In genomic region chr10:78438094-78438906, GRCh38 we compare ENCODE assay signal across 11 cellular contexts.
DNase-seq lines count a peak whose midpoint lies in the region; ATAC-seq lines count a peak whose summit lies in the region.
"Had no signal": no experiment of that assay in that cellular context is flagged by ENCODE, and none has a peak within 500 bp of the region (broad histone marks: within the 10 kb centered on the region; RNA-seq: fewer than 3 reads in every experiment).

No MANE protein-coding gene starts in this region.

- no peak overlapping the region for H4K91ac ChIP-seq in neuronal stem cell (ENCODE audit: low read depth, low read length, poor library complexity)

- H4K8ac ChIP-seq in neuronal stem cell (ENCODE audit: low read depth, low read length): no peak overlapping the region

- no peaks in the 10 kb centered on the region for H3K4me1 Mint-ChIP-seq in activated CD4-positive, alpha-beta T cell treated with anti-CD3 and anti-CD28 coated beads for 36 hours
- H3K4me1 Mint-ChIP-seq in activated CD4-positive, alpha-beta T cell treated with anti-CD3 and anti-CD28 coated beads, Interleukin-2, amount 10 ng/mL, durations not matched to agents 24 days and 14 days: no peaks in the 10 kb centered on the region
- H3K4me1 Mint-ChIP-seq in activated naive CD8-positive, alpha-beta T cell treated with anti-CD3 and anti-CD28 coated beads, Interleukin-2, amount 50 U/mL, for 24 hours: no peaks in the 10 kb centered on the region

- H2BK15ac ChIP-seq in neuronal stem cell (ENCODE audit: low read length): peak overlapping the region; percentile 83

- WGBS in neuronal stem cell (ENCODE audit: extremely low coverage in 2 of 2, insufficient read length in 2 of 2, insufficient replicate concordance in 1 of 2), 2 donors: no CpG with 5 or more reads among the region's 9 CpGs

- H3K9me3 Mint-ChIP-seq in activated CD4-positive, alpha-beta T cell treated with anti-CD3 and anti-CD28 coated beads for 36 hours (ENCODE audit: low read depth): no peaks in the 10 kb centered on the region
- no peaks in the 10 kb centered on the region for H3K9me3 Mint-ChIP-seq in activated CD4-positive, alpha-beta T cell treated with anti-CD3 and anti-CD28 coated beads, Interleukin-2, amount 10 ng/mL, durations not matched to agents 24 days and 14 days
- no peaks in the 10 kb centered on the region for H3K9me3 Mint-ChIP-seq in activated naive CD8-positive, alpha-beta T cell treated with anti-CD3 and anti-CD28 coated beads, Interleukin-2, amount 50 U/mL, for 24 hours
- H3K9me3 Mint-ChIP-seq: naive B cell had no signal

- no peak overlapping the region for H3K23ac ChIP-seq in neuronal stem cell (ENCODE audit: low read depth, low read length, poor library complexity)

- in situ Hi-C loops in ACHN (cut with HindIII; ENCODE audit: low pct_ligation_motif_present, low pct_unique_long_range_greater_than_20kb, low sequenced_read_pairs): no loop called here

- peaks cover 0 to 4% of the 10 kb centered on the region in 2 donors for H3K9me3 ChIP-seq in neuronal stem cell (replicated peaks in 1 of 2; ENCODE audit: control insufficient read depth in 2 of 2, insufficient read depth in 1 of 2, low read depth in 1 of 2, low read length in 2 of 2)

- H3K27me3 Mint-ChIP-seq in activated CD4-positive, alpha-beta T cell treated with anti-CD3 and anti-CD28 coated beads for 36 hours: peaks cover 4% of the 10 kb centered on the region
- H3K27me3 Mint-ChIP-seq in activated CD4-positive, alpha-beta T cell treated with anti-CD3 and anti-CD28 coated beads, Interleukin-2, amount 10 ng/mL, durations not matched to agents 24 days and 14 days: no peaks in the 10 kb centered on the region
- H3K27me3 Mint-ChIP-seq in activated naive CD8-positive, alpha-beta T cell treated with anti-CD3 and anti-CD28 coated beads, Interleukin-2, amount 50 U/mL, for 24 hours: peaks cover 3% of the 10 kb centered on the region

- peak overlapping the region; percentile 61 for H3K18ac ChIP-seq in neuronal stem cell (ENCODE audit: low read length)

- peak; percentile 44 for ATAC-seq in activated CD4-positive, alpha-beta T cell treated with anti-CD3 and anti-CD28 coated beads for 36 hours
- ATAC-seq in HG03103 (IDR thresholded peaks at IDR 0.05; ENCODE audit: low read depth, unreplicated experiment): peak; percentile 86
- ATAC-seq in activated naive CD8-positive, alpha-beta T cell treated with anti-CD3 and anti-CD28 coated beads, Interleukin-2, amount 50 U/mL, for 24 hours: peak; percentile 38
- no peak for ATAC-seq in GM21381 (IDR thresholded peaks at IDR 0.05; ENCODE audit: unreplicated experiment)

- POLR2A ChIA-PET in activated CD4-positive, alpha-beta T cell treated with anti-CD3 and anti-CD28 coated beads for 36 hours (lab: Charles Lee): no interaction called here

- peak overlapping the region; percentile 65 for H2AK5ac ChIP-seq in neuronal stem cell (ENCODE audit: low read depth, low read length)

- H3K27me3 ChIP-seq in neuronal stem cell (ENCODE audit: control insufficient read depth in 3 of 3, insufficient read depth in 3 of 3, low read depth in 1 of 3, low read length in 3 of 3) (no peaks in the 10 kb centered on the region), H7 (ENCODE audit: control insufficient read depth, insufficient read depth, low read length) (no peaks in the 10 kb centered on the region)

- H3K9ac ChIP-seq in neuronal stem cell (ENCODE audit: low read depth, low read length, poor library complexity): peak overlapping the region; percentile 39

- no peak overlapping the region for H2BK5ac ChIP-seq in neuronal stem cell (ENCODE audit: low read length)

- H3K14ac ChIP-seq in neuronal stem cell (ENCODE audit: low read length): no peak overlapping the region

- no peaks in the 10 kb centered on the region for H3K36me3 Mint-ChIP-seq in activated CD4-positive, alpha-beta T cell treated with anti-CD3 and anti-CD28 coated beads for 36 hours (ENCODE audit: low read depth)
- H3K36me3 Mint-ChIP-seq in activated CD4-positive, alpha-beta T cell treated with anti-CD3 and anti-CD28 coated beads, Interleukin-2, amount 10 ng/mL, durations not matched to agents 24 days and 14 days (ENCODE audit: low read depth): no peaks in the 10 kb centered on the region
- no peaks in the 10 kb centered on the region for H3K36me3 Mint-ChIP-seq in activated naive CD8-positive, alpha-beta T cell treated with anti-CD3 and anti-CD28 coated beads, Interleukin-2, amount 50 U/mL, for 24 hours (ENCODE audit: low read depth)
- H3K36me3 Mint-ChIP-seq: naive B cell had no signal

- peak overlapping the region; percentile 42 for H2BK12ac ChIP-seq in neuronal stem cell (ENCODE audit: low read length)

- H3K4me3 ChIP-seq in neuronal stem cell (ENCODE audit: low read length in 2 of 2) (no peak overlapping the region), H7 (ENCODE audit: insufficient read depth, low read depth, low read length) (no peak overlapping the region)

- no peak overlapping the region for H3K4me3 Mint-ChIP-seq in activated CD4-positive, alpha-beta T cell treated with anti-CD3 and anti-CD28 coated beads for 36 hours
- H3K4me3 Mint-ChIP-seq in activated CD4-positive, alpha-beta T cell treated with anti-CD3 and anti-CD28 coated beads, Interleukin-2, amount 10 ng/mL, durations not matched to agents 24 days and 14 days: no peak overlapping the region
- no peak overlapping the region for H3K4me3 Mint-ChIP-seq in activated naive CD8-positive, alpha-beta T cell treated with anti-CD3 and anti-CD28 coated beads, Interleukin-2, amount 50 U/mL, for 24 hours
- H3K4me3 Mint-ChIP-seq: naive B cell had no signal

- intact Hi-C loops in activated CD4-positive, alpha-beta T cell treated with anti-CD3 and anti-CD28 coated beads for 36 hours (cut with DNase I, micrococcal nuclease): loop anchor here in 1 of 2 experiments (2.0 kb wide), 1 partner anchor 391 kb away; no protein-coding TSS in a partner anchor
- intact Hi-C loops in activated CD4-positive, alpha-beta T cell treated with anti-CD3 and anti-CD28 coated beads, Interleukin-2, amount 10 ng/mL, durations not matched to agents 24 days and 14 days (cut with micrococcal nuclease): no loop called here

- no peak overlapping the region for H3K27ac Mint-ChIP-seq in activated CD4-positive, alpha-beta T cell treated with anti-CD3 and anti-CD28 coated beads for 36 hours
- no peak overlapping the region for H3K27ac Mint-ChIP-seq in activated CD4-positive, alpha-beta T cell treated with anti-CD3 and anti-CD28 coated beads, Interleukin-2, amount 10 ng/mL, durations not matched to agents 24 days and 14 days
- H3K27ac Mint-ChIP-seq in activated naive CD8-positive, alpha-beta T cell treated with anti-CD3 and anti-CD28 coated beads, Interleukin-2, amount 50 U/mL, for 24 hours: no peak overlapping the region
- H3K27ac Mint-ChIP-seq: naive B cell had no signal

- no peak overlapping the region for H3K27ac ChIP-seq in neuronal stem cell (replicated peaks; ENCODE audit: low read length)

- no peaks in the 10 kb centered on the region for H3K79me1 ChIP-seq in neuronal stem cell (ENCODE audit: low read depth, low read length)

- H3K36me3 ChIP-seq in neuronal stem cell (replicated peaks in 1 of 2; ENCODE audit: control insufficient read depth in 2 of 2, insufficient read depth in 2 of 2, low read length in 2 of 2) (no peaks in the 10 kb centered on the region), H7 (replicated peaks; ENCODE audit: control insufficient read depth, insufficient read depth, low read length) (no peaks in the 10 kb centered on the region)

- no peak overlapping the region for H2AFZ ChIP-seq in neuronal stem cell (ENCODE audit: low read length)

- H3K4ac ChIP-seq in neuronal stem cell (ENCODE audit: low read length): no peak overlapping the region

- DNase-seq in activated CD4-positive, alpha-beta T cell treated with anti-CD3 and anti-CD28 coated beads for 36 hours: peak; percentile 43
- no peak for DNase-seq in activated CD4-positive, alpha-beta T cell treated with anti-CD3 and anti-CD28 coated beads, Interleukin-2, amount 10 ng/mL, durations not matched to agents 24 days and 14 days
- DNase-seq in activated naive CD8-positive, alpha-beta T cell treated with anti-CD3 and anti-CD28 coated beads, Interleukin-2, amount 50 U/mL, for 24 hours: no peak
- no peak for DNase-seq in neuronal stem cell (ENCODE audit: low spot score)
- no peak for DNase-seq in ACHN
- DNase-seq in H7: no peak
- DNase-seq: activated CD4-positive, CD25-positive, alpha-beta regulatory T cell treated with anti-CD3 and anti-CD28 coated beads, Interleukin-2, amount 50 U/mL, for 72 hours; amniotic stem cell; naive B cell had no signal

- H3K4me1 ChIP-seq in neuronal stem cell (ENCODE audit: control insufficient read depth in 2 of 2, insufficient read depth in 1 of 2, low read depth in 1 of 2, low read length in 2 of 2): peaks cover 26 to 44% of the 10 kb centered on the region in 2 donors

- H3K4me2 ChIP-seq in neuronal stem cell (ENCODE audit: insufficient read depth, low read length, poor library complexity, severe bottlenecking): no peak overlapping the region

- no peak overlapping the region for H2BK120ac ChIP-seq in neuronal stem cell (ENCODE audit: low read depth, low read length)

- CTCF ChIA-PET in activated CD4-positive, alpha-beta T cell treated with anti-CD3 and anti-CD28 coated beads for 36 hours (lab: Charles Lee): no interaction called here
